ENCODE assay signal across 17 cellular contexts in genomic region chr15:96367436-96368200, GRCh38. TPM values are rescaled to one million over a fixed set of nuclear protein-coding genes. Genes with fewer than 3 reads are reported as not detected.
DNase-seq lines count a peak whose midpoint lies in the region; ATAC-seq and TF ChIP-seq lines count a peak whose summit lies in the region.
"Had no signal": no experiment of that assay in that cellular context is flagged by ENCODE, and none has a peak within 500 bp of the region (broad histone marks: within the 10 kb centered on the region; RNA-seq: fewer than 3 reads in every experiment).

No MANE protein-coding gene starts in this region.

- WGBS in heart left ventricle, 4 donors: 14 to 25% (median 20%) methylated on average over 27 of the region's 27 CpGs

- H3K4me3 ChIP-seq in heart left ventricle (peak overlapping the region in 8 of 12 donors; percentile 3 to 38 (median 14)), coronary artery (peak overlapping the region; percentile 69), muscle layer of duodenum (ENCODE audit: low read depth in 1 of 2, low read length in 2 of 2) (peak overlapping the region; percentile 34 to 54), tibial artery (peak overlapping the region; percentile 43 to 50), MM.1S (ENCODE audit: low read length) (no peak overlapping the region), Peyer's patch (no peak overlapping the region)
- H3K4me3 ChIP-seq: SJCRH30, thyroid gland had no signal

- no peaks in the 10 kb centered on the region for H3K9me2 ChIP-seq in MM.1S (replicated peaks; ENCODE audit: insufficient read depth, low read length)

- intact Hi-C loops in heart left ventricle (cut with DNase I): loop anchor here in 1 of 10 donors (10.0 kb wide), 1 partner anchor 217 kb away; no protein-coding TSS in a partner anchor
- intact Hi-C loops in Right ventricle myocardium superior (cut with DNase I): no loop called here
- intact Hi-C loops in tibial artery (cut with DNase I; ENCODE audit: low total_unique reads): no loop called here

- H3K9me3 ChIP-seq in heart left ventricle (no peaks in the 10 kb centered on the region), muscle layer of duodenum (ENCODE audit: control insufficient read depth in 1 of 2, low read length in 2 of 2) (no peaks in the 10 kb centered on the region), tibial artery (no peaks in the 10 kb centered on the region), MM.1S (replicated peaks; ENCODE audit: insufficient read depth, low read length) (no peaks in the 10 kb centered on the region), Peyer's patch (no peaks in the 10 kb centered on the region)
- H3K9me3 ChIP-seq: SJCRH30, thyroid gland had no signal

- H3K4me1 ChIP-seq in heart left ventricle: peaks cover 0 to 11% (median 0%) of the 10 kb centered on the region in 12 donors
- H3K4me1 ChIP-seq in muscle layer of duodenum (ENCODE audit: control insufficient read depth in 1 of 2, insufficient read depth in 2 of 2, low read length in 2 of 2): peaks cover 0 to 8% of the 10 kb centered on the region in 2 donors
- H3K4me1 ChIP-seq in tibial artery: peaks cover 0 to 18% (median 8%) of the 10 kb centered on the region in 4 donors
- no peaks in the 10 kb centered on the region for H3K4me1 ChIP-seq in MM.1S (ENCODE audit: low read length)
- no peaks in the 10 kb centered on the region for H3K4me1 ChIP-seq in Peyer's patch
- H3K4me1 ChIP-seq: foreskin keratinocyte, SJCRH30 had no signal

- H3K36me3 ChIP-seq in heart left ventricle (no peaks in the 10 kb centered on the region), muscle layer of duodenum (ENCODE audit: control insufficient read depth in 1 of 2, insufficient read depth in 2 of 2, low read length in 2 of 2) (no peaks in the 10 kb centered on the region), tibial artery (no peaks in the 10 kb centered on the region), MM.1S (replicated peaks; ENCODE audit: insufficient read depth, low read length) (no peaks in the 10 kb centered on the region), Peyer's patch (no peaks in the 10 kb centered on the region)
- H3K36me3 ChIP-seq: SJCRH30, thyroid gland had no signal

- H3K27me3 ChIP-seq in heart left ventricle: peaks cover 7 to 80% (median 64%) of the 10 kb centered on the region in 9 donors
- peaks cover 9% of the 10 kb centered on the region for H3K27me3 ChIP-seq in muscle layer of duodenum (ENCODE audit: low read depth, low read length)
- no peaks in the 10 kb centered on the region for H3K27me3 ChIP-seq in tibial artery
- H3K27me3 ChIP-seq in MM.1S (replicated peaks; ENCODE audit: insufficient read depth, low read length): no peaks in the 10 kb centered on the region; the same call in 1 of the 2 replicates
- peaks cover 0 to 6% of the 10 kb centered on the region in 2 donors for H3K27me3 ChIP-seq in Peyer's patch
- H3K27me3 ChIP-seq: SJCRH30 had no signal

- no peak overlapping the region for H3K9ac ChIP-seq in MM.1S (ENCODE audit: low read length)
- H3K9ac ChIP-seq: KMS-11 had no signal

- no peak for ATAC-seq in heart left ventricle
- ATAC-seq in Right ventricle myocardium superior (ENCODE audit: poor library complexity): no peak

- no peak overlapping the region for H3K4me2 ChIP-seq in MM.1S (ENCODE audit: low read depth, low read length)
- H3K4me2 ChIP-seq: KMS-11 had no signal

- DNase-seq in heart left ventricle (no peak), Right ventricle myocardium superior (no peak), coronary artery (ENCODE audit: low spot score) (no peak), tibial artery (no peak), MM.1S (no peak), activated T-cell treated with anti-CD3 and anti-CD28 coated beads for 4 hours (no peak), Peyer's patch (no peak)
- DNase-seq: activated CD4-positive, alpha-beta memory T cell treated with anti-CD3 and anti-CD28 coated beads for 36 hours; effector CD8-positive, alpha-beta T cell; foreskin keratinocyte; GDM1; NCI-H1417; SJCRH30; stimulated activated CD4-positive, alpha-beta T cell treated with anti-CD3 and anti-CD28 coated beads, Interleukin-1b, Interleukin-23, amount 100 ng/mL, for 48 hours; thyroid gland had no signal

- no peaks in the 10 kb centered on the region for H4K20me1 ChIP-seq in MM.1S (ENCODE audit: insufficient read depth, low read length)

- H3K27ac ChIP-seq in heart left ventricle (no peak overlapping the region), coronary artery (no peak overlapping the region), muscle layer of duodenum (ENCODE audit: low read length) (no peak overlapping the region), tibial artery (peak overlapping the region in 1 of 2 donors; percentile 17), MM.1S (ENCODE audit: low read length) (no peak overlapping the region), Peyer's patch (no peak overlapping the region)
- H3K27ac ChIP-seq: foreskin keratinocyte, KMS-11, SJCRH30, thyroid gland had no signal

- H3F3A ChIP-seq in MM.1S (ENCODE audit: insufficient read depth, low read length): no peaks in the 10 kb centered on the region

- H3K79me2 ChIP-seq in MM.1S (ENCODE audit: low read length): no peaks in the 10 kb centered on the region

- TF ChIP-seq POLR2A in heart left ventricle (IDR thresholded peaks at IDR 0.05) (no peak), Peyer's patch (IDR thresholded peaks at IDR 0.05) (no peak)

- TF ChIP-seq CTCF in heart left ventricle (IDR thresholded peaks at IDR 0.05): no peak
- no peak for TF ChIP-seq CTCF in coronary artery (IDR thresholded peaks at IDR 0.05)
- TF ChIP-seq CTCF in tibial artery (IDR thresholded peaks at IDR 0.05): no peak
- TF ChIP-seq CTCF in MM.1S (IDR thresholded peaks at IDR 0.05; ENCODE audit: low read length): no peak
- TF ChIP-seq CTCF in Peyer's patch (IDR thresholded peaks at IDR 0.05): no peak

- no peak overlapping the region for H2AFZ ChIP-seq in MM.1S (ENCODE audit: low read length)

RNA-seq across cellular contexts. Expression of gene NR2F2, which starts 37.1 kb away (rescaled TPM):
- total RNA-seq in heart left ventricle (10 to 100 TPM; 11.9 to 22.4 (median 16.5) TPM), Right ventricle myocardium superior (11.0 TPM), Peyer's patch (10 to 100 TPM in 3 of 4 donors, 1 to 10 TPM in 1; 7.9 to 20.9 (median 15.3) TPM)
- polyA plus RNA-seq in heart left ventricle: 10 to 100 TPM; 11.8 to 16.1 TPM
- total RNA-seq: activated CD4-positive, alpha-beta memory T cell treated with anti-CD3 and anti-CD28 coated beads for 36 hours had no signal

Comparison
In these comparisons a context has a peak if more than half of its experiments do, and no peak if none do; other contexts are left out.
1. H3K4me3 ChIP-seq: peak in heart left ventricle (8 of 12), coronary artery (single experiment), muscle layer of duodenum (2 of 2) and tibial artery (2 of 2); none in MM.1S (single experiment) and Peyer's patch (0 of 4).